In the genomic region with DNA sequence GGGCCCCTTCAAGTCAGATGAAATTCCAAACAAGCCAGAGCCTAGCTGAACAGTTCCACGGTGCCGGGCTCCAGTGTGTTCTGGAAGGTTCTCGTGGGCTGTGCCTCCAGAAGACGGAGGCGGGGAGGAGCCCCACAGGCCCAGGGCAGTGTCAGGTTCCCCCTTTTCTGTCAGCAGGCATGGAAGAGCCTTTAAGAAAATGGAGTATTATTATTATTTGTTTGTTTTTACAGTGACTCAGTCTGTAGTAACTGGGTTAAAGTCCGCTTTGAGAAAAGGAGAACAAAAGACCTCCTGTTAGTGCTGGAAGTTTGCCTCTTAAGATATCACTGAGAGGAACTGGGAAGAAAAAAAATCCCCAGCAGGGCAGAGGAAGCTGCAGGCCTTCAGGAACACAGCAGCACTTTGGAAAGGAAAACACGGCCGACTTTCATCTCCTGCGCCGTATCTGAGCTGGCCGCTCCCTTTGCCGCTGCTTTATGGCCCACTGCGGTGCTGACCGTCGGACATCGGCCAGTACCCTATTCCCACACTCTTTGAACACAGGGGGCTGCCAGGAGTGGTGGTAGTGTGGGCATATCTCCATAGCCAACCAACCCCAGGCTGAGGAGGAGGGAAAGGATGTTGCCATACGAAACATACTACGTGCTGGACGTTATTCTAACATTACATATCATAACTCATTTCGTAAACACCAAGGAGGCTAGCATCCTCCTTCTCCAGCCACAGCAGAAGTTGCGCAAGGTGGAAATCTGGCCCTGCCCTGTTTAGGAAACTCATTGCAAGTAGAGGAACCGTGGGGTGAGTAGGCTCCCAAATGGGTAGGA, we compare ENCODE assay signal across 1 cellular context.
TF ChIP-seq lines count a peak whose summit lies in the region.

No MANE protein-coding gene starts in this region.

TF ChIP-seq in HepG2, 621 proteins besides CTCF, POLR2A, EP300 and RAD21 (continued from another document):
- TF ChIP-seq, protein P1, sequence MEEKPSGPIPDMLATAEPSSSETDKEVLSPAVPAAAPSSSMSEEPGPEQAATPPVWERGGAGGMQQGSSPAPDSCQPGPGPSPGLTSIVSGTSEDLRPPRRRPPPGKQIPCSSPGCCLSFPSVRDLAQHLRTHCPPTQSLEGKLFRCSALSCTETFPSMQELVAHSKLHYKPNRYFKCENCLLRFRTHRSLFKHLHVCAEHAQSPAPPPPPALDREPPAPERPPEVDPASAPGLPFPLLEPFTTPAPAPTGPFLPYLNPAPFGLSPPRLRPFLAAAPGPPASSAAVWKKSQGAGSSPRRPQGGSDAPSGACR (CRISPR knock-in tag; IDR thresholded peaks at IDR 0.05) = no peak; the same call in 1 of the 2 replicates
- TF ChIP-seq KLF16 (CRISPR knock-in tag; IDR thresholded peaks at IDR 0.05) = 0 out of 4 replicates have a peak, but pooled peaks of 1 of the 2 experiments have one; percentile 14
- TF ChIP-seq, protein P2, sequence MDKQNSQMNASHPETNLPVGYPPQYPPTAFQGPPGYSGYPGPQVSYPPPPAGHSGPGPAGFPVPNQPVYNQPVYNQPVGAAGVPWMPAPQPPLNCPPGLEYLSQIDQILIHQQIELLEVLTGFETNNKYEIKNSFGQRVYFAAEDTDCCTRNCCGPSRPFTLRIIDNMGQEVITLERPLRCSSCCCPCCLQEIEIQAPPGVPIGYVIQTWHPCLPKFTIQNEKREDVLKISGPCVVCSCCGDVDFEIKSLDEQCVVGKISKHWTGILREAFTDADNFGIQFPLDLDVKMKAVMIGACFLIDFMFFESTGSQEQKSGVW (CRISPR knock-in tag; IDR thresholded peaks at IDR 0.05; ENCODE audit: borderline replicate concordance) = no peak
- no peak for TF ChIP-seq ZKSCAN8 (CRISPR knock-in tag; IDR thresholded peaks at IDR 0.05; ENCODE audit: borderline replicate concordance)
- TF ChIP-seq, protein P3, sequence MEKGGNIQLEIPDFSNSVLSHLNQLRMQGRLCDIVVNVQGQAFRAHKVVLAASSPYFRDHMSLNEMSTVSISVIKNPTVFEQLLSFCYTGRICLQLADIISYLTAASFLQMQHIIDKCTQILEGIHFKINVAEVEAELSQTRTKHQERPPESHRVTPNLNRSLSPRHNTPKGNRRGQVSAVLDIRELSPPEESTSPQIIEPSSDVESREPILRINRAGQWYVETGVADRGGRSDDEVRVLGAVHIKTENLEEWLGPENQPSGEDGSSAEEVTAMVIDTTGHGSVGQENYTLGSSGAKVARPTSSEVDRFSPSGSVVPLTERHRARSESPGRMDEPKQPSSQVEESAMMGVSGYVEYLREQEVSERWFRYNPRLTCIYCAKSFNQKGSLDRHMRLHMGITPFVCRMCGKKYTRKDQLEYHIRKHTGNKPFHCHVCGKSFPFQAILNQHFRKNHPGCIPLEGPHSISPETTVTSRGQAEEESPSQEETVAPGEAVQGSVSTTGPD (CRISPR knock-in tag; IDR thresholded peaks at IDR 0.05) = no peak
- TF ChIP-seq ARID2 (CRISPR knock-in tag; IDR thresholded peaks at IDR 0.05; ENCODE audit: borderline replicate concordance) = no peak
- peak; percentile 75; the same call in 1 of the 2 replicates for TF ChIP-seq HNRNPL (IDR thresholded peaks at IDR 0.05; ENCODE audit: low read depth, low read length)
- TF ChIP-seq, protein P4, sequence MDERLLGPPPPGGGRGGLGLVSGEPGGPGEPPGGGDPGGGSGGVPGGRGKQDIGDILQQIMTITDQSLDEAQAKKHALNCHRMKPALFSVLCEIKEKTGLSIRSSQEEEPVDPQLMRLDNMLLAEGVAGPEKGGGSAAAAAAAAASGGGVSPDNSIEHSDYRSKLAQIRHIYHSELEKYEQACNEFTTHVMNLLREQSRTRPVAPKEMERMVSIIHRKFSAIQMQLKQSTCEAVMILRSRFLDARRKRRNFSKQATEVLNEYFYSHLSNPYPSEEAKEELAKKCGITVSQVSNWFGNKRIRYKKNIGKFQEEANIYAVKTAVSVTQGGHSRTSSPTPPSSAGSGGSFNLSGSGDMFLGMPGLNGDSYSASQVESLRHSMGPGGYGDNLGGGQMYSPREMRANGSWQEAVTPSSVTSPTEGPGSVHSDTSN (CRISPR knock-in tag; IDR thresholded peaks at IDR 0.05) = no peak
- no peak for TF ChIP-seq ATF1 (CRISPR knock-in tag; IDR thresholded peaks at IDR 0.05)
- no peak for TF ChIP-seq PHF8 (CRISPR knock-in tag; IDR thresholded peaks at IDR 0.05)
- TF ChIP-seq, protein P5, sequence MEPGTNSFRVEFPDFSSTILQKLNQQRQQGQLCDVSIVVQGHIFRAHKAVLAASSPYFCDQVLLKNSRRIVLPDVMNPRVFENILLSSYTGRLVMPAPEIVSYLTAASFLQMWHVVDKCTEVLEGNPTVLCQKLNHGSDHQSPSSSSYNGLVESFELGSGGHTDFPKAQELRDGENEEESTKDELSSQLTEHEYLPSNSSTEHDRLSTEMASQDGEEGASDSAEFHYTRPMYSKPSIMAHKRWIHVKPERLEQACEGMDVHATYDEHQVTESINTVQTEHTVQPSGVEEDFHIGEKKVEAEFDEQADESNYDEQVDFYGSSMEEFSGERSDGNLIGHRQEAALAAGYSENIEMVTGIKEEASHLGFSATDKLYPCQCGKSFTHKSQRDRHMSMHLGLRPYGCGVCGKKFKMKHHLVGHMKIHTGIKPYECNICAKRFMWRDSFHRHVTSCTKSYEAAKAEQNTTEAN (CRISPR knock-in tag; conservative IDR thresholded peaks at IDR 0.05) = no peak
- no peak for TF ChIP-seq ZNF558 (CRISPR knock-in tag; IDR thresholded peaks at IDR 0.05; ENCODE audit: borderline replicate concordance)
- TF ChIP-seq ZBTB7B (CRISPR knock-in tag; IDR thresholded peaks at IDR 0.05) = peak; percentile 56
